28 cellular contexts compared by ENCODE assay signal in the genomic region with DNA sequence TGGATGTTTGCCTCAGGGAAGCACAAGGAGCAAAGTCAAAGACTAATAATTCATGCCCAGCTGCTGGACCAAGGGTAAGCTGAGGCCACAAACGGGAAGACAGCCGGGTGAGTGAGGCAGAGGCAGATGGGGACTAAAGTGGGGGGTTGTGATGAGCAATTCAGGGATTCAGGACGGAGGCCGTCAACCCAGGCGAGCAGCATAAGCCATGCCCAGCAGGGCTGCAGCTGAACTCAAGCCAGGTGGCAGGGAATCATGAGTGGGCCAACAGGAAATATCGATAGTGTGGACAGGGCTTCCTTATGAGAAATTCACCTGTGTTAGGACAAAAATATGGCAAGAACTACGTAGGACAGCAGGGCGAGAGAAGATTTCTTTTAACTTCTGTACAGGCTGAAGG.
"Had no signal": no experiment of that assay in that cellular context is flagged by ENCODE, and none has a peak within 500 bp of the region (broad histone marks: within the 10 kb centered on the region; RNA-seq: fewer than 3 reads in every experiment).

No MANE protein-coding gene starts in this region.

- DNase-seq: hippocampal formation; kidney glomerular epithelial cell; left cardiac atrium; left ventricle myocardium superior; lower lobe of right lung; mammary epithelial cell; mesenchymal stem cell; naive thymus-derived CD8-positive, alpha-beta T cell; nephron progenitor cell; pancreas; posterior cingulate gyrus; retina; right cardiac atrium; stimulated activated CD4-positive, alpha-beta T cell treated with anti-CD3 and anti-CD28 coated beads, Interleukin-12 subunit alpha, Interleukin-12 subunit beta, amount 100 ng/mL, for 4 hours; stimulated activated CD4-positive, alpha-beta T cell treated with anti-CD3 and anti-CD28 coated beads, Interleukin-15, amount 100 ng/mL, for 24 hours; stimulated activated CD4-positive, alpha-beta T cell treated with anti-CD3 and anti-CD28 coated beads, Interleukin-2, amount 100 ng/mL, for 24 hours; stimulated activated CD4-positive, alpha-beta T cell treated with anti-CD3 and anti-CD28 coated beads, Interleukin-4, amount 100 ng/mL, for 1 hour; stimulated activated naive B cell treated with anti-CD40 and anti-IgM and Interleukin-4, amounts not matched to agents 10 μg/mL and 1 μg/mL and 100 μg/mL, for 72 hours; stimulated activated naive CD8-positive, alpha-beta T cell treated with anti-CD3 and anti-CD28 coated beads, Interleukin-15, Interleukin-2, amounts not matched to agents 100 U/mL and 50 U/mL, for 24 hours; stomach; testis; thyroid gland; transverse colon; upper lobe of right lung had no signal

- H3K4me1 Mint-ChIP-seq: stimulated activated naive B cell treated with anti-CD40 and anti-IgM and Interleukin-4, amounts not matched to agents 10 μg/mL and 1 μg/mL and 100 μg/mL, for 72 hours had no signal

- ATAC-seq: left cardiac atrium; left lobe of liver; left ventricle myocardium superior; lower lobe of right lung; naive thymus-derived CD8-positive, alpha-beta T cell; pancreas; right cardiac atrium; sciatic nerve; stimulated activated naive B cell treated with anti-CD40 and anti-IgM and Interleukin-4, amounts not matched to agents 10 μg/mL and 1 μg/mL and 100 μg/mL, for 72 hours; stimulated activated naive CD8-positive, alpha-beta T cell treated with anti-CD3 and anti-CD28 coated beads, Interleukin-15, Interleukin-2, amounts not matched to agents 100 U/mL and 50 U/mL, for 24 hours; upper lobe of right lung had no signal

- H3K27ac Mint-ChIP-seq: nephron progenitor cell; stimulated activated naive B cell treated with anti-CD40 and anti-IgM and Interleukin-4, amounts not matched to agents 10 μg/mL and 1 μg/mL and 100 μg/mL, for 72 hours had no signal

- H3K9me3 ChIP-seq: lower lobe of right lung, pancreas, prostate gland, testis, thyroid gland, transverse colon, upper lobe of right lung had no signal

- H3K4me3 ChIP-seq: lower lobe of right lung, pancreas, prostate gland, skin epidermis, stomach, testis, thyroid gland, transverse colon, upper lobe of right lung had no signal

- H3K36me3 ChIP-seq: lower lobe of right lung, pancreas, prostate gland, stomach, thyroid gland, transverse colon, upper lobe of right lung had no signal

- H3K36me3 Mint-ChIP-seq: stimulated activated naive B cell treated with anti-CD40 and anti-IgM and Interleukin-4, amounts not matched to agents 10 μg/mL and 1 μg/mL and 100 μg/mL, for 72 hours had no signal

- H3K27ac ChIP-seq: lower lobe of right lung, pancreas, prostate gland, skin epidermis, stomach, testis, thyroid gland, transverse colon, upper lobe of right lung had no signal

- H3K27me3 ChIP-seq: pancreas, testis, thyroid gland, upper lobe of right lung had no signal

- H3K4me1 ChIP-seq: lower lobe of right lung, pancreas, prostate gland, stomach, thyroid gland, transverse colon, upper lobe of right lung had no signal

- H3K4me3 Mint-ChIP-seq: naive thymus-derived CD8-positive, alpha-beta T cell; nephron progenitor cell; stimulated activated naive B cell treated with anti-CD40 and anti-IgM and Interleukin-4, amounts not matched to agents 10 μg/mL and 1 μg/mL and 100 μg/mL, for 72 hours had no signal

- H3K9me3 Mint-ChIP-seq: nephron progenitor cell had no signal
